In genomic region chr3:156826144-156826895, GRCh38 we compare ENCODE assay signal across 1 cellular context.
TF ChIP-seq lines count a peak whose summit lies in the region.

Gene LEKR1 (plus strand): TSS chr3:156826353. CDS start chr3:156829330, 2,977 bp downstream.

TF ChIP-seq in SK-N-SH, 30 proteins besides CTCF, POLR2A, EP300 and RAD21 (continued from another document):
- TF ChIP-seq RCOR1 (IDR thresholded peaks at IDR 0.05; ENCODE audit: low read length) (no peak), EZH2phosphoT487 (IDR thresholded peaks at IDR 0.05; ENCODE audit: borderline replicate concordance, low read depth) (no peak), NFIC (IDR thresholded peaks at IDR 0.05; ENCODE audit: borderline replicate concordance) (no peak), FOSL2 (IDR thresholded peaks at IDR 0.05; ENCODE audit: borderline replicate concordance, low read depth) (peak; percentile 44; the same call in 1 of the 2 replicates), FOXJ3 (CRISPR knock-in tag; IDR thresholded peaks at IDR 0.05) (peak; percentile 68; the same call in 1 of the 2 replicates), SMC3 (IDR thresholded peaks at IDR 0.05; ENCODE audit: low read depth, low read length) (no peak), REST (IDR thresholded peaks at IDR 0.05; ENCODE audit: low read depth, low read length) (0 out of 2 replicates have a peak, but pooled peaks have one; percentile 4), IRF3 (IDR thresholded peaks at IDR 0.05; ENCODE audit: low read depth, low read length) (no peak)
